ENCODE assay signal across 1 cellular context in genomic region chr13:33722216-33722900, GRCh38.
TF ChIP-seq lines count a peak whose summit lies in the region.

No MANE protein-coding gene starts in this region.

TF ChIP-seq in SK-N-SH, 30 proteins besides CTCF, POLR2A, EP300 and RAD21 (continued from another document):
- TF ChIP-seq PBX3 (IDR thresholded peaks at IDR 0.05) (no peak), TAF1 (IDR thresholded peaks at IDR 0.05; ENCODE audit: borderline replicate concordance, low read depth, low read length) (no peak), MEF2A (IDR thresholded peaks at IDR 0.05; ENCODE audit: borderline replicate concordance, low read depth) (no peak), USF2 (IDR thresholded peaks at IDR 0.05; ENCODE audit: borderline replicate concordance, low read depth, low read length) (no peak), JUND (IDR thresholded peaks at IDR 0.05) (no peak), TCF12 (IDR thresholded peaks at IDR 0.05) (no peak), FOSL2 (IDR thresholded peaks at IDR 0.05; ENCODE audit: borderline replicate concordance, low read depth) (no peak)
